1 cellular context compared by ENCODE assay signal in genomic region chr2:241859017-241859435, GRCh38.
TF ChIP-seq lines count a peak whose summit lies in the region.

No MANE protein-coding gene starts in this region.

TF ChIP-seq in H1, 55 proteins besides CTCF, POLR2A, EP300 and RAD21:
- TF ChIP-seq TAF7 (optimal IDR thresholded peaks at IDR 0.05; ENCODE audit: borderline replicate concordance, low read depth, low read length) (no peak), MAX (IDR thresholded peaks at IDR 0.05) (no peak), JUN (IDR thresholded peaks at IDR 0.05; ENCODE audit: low read depth, low read length) (no peak), POLR2AphosphoS5 (IDR thresholded peaks at IDR 0.05; ENCODE audit: low read depth, low read length) (no peak), TAF1 (IDR thresholded peaks at IDR 0.05; ENCODE audit: low read depth, low read length) (no peak), JUND (IDR thresholded peaks at IDR 0.05; ENCODE audit: low read length) (no peak), TCF12 (IDR thresholded peaks at IDR 0.05; ENCODE audit: low read depth, low read length) (no peak), GTF2F1 (IDR thresholded peaks at IDR 0.05; ENCODE audit: borderline replicate concordance, low read depth, low read length) (no peak), FOSL1 (IDR thresholded peaks at IDR 0.05; ENCODE audit: insufficient read depth, low read depth, low read length) (no peak), SP4 (IDR thresholded peaks at IDR 0.05; ENCODE audit: low read length) (no peak), KDM5A (IDR thresholded peaks at IDR 0.05; ENCODE audit: low read length) (no peak), CBX5 (IDR thresholded peaks at IDR 0.05; ENCODE audit: low read depth, low read length) (no peak), ZNF274 (IDR thresholded peaks at IDR 0.05; ENCODE audit: borderline replicate concordance, extremely low read depth, low read length) (no peak), TEAD4 (IDR thresholded peaks at IDR 0.05; ENCODE audit: low read depth, low read length) (no peak), CTBP2 (IDR thresholded peaks at IDR 0.05; ENCODE audit: borderline replicate concordance, insufficient read depth, insufficient read length, low read length) (no peak), BACH1 (IDR thresholded peaks at IDR 0.05; ENCODE audit: low read length) (no peak)
